Comparison of ENCODE assay signal across 8 cellular contexts in the genomic region with DNA sequence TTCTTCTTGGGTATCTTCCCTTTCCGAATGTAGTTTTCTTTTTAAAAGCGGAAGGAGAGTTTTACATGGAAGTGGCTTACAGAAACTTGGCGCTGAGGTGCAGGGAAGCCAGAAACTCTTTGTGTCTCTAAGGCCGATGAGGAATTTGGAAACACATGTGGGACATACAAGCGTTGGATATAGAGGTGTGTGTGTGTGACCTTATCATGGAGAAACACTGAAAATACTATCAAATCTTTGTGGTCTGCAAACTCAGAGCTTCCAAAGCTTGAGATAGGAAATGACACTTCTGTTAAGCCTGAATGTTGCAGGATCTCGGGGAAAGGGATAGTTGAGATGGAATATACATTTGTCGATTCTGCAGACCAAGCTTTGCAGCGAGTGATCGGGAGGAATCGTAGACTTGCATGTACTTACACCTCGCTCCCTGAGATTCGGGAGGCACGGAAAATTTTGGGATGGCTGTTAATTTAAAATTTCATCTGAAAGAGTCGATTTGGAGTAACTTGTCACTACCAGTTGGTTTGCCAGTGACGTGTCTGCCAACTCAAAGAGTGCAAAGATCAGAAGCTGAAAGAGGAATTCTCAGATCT. TPM values are rescaled to one million over a fixed set of nuclear protein-coding genes. Genes with fewer than 3 reads are reported as not detected.
DNase-seq lines count a peak whose midpoint lies in the region; ATAC-seq and TF ChIP-seq lines count a peak whose summit lies in the region.

No MANE protein-coding gene starts in this region.

- H3K27ac Mint-ChIP-seq in activated T-helper 1 cell treated with anti-CD3 and anti-CD28 coated beads, Interleukin-12 subunit alpha, Interleukin-12 subunit beta, Interleukin-2, Interleukin-4 antibody, amounts not matched to agents 30 ng/mL and 10 ng/mL and 1 ng/mL, durations not matched to agents 14 hours and 24 hours and 36 hours: peak overlapping the region; percentile 94

- ATAC-seq in HG03460 (IDR thresholded peaks at IDR 0.05; ENCODE audit: unreplicated experiment): no peak
- no peak for ATAC-seq in HG03139 (IDR thresholded peaks at IDR 0.05; ENCODE audit: unreplicated experiment)

- H3K4me1 ChIP-seq in right atrium auricular region (peaks cover 0 to 58% of the 10 kb centered on the region in 2 donors), rectal smooth muscle tissue (ENCODE audit: control insufficient read depth, insufficient read depth, low read length) (peaks cover 3% of the 10 kb centered on the region)

- peak overlapping the region; percentile 90 to 93 for H3K4me3 ChIP-seq in right atrium auricular region
- peak overlapping the region; percentile 68 for H3K4me3 ChIP-seq in rectal smooth muscle tissue (ENCODE audit: low read length)

- no peaks in the 10 kb centered on the region for H3K27me3 Mint-ChIP-seq in activated T-helper 1 cell treated with anti-CD3 and anti-CD28 coated beads, Interleukin-12 subunit alpha, Interleukin-12 subunit beta, Interleukin-2, Interleukin-4 antibody, amounts not matched to agents 30 ng/mL and 10 ng/mL and 1 ng/mL, durations not matched to agents 14 hours and 24 hours and 36 hours (ENCODE audit: insufficient read depth)

- no peaks in the 10 kb centered on the region for H3K9me3 Mint-ChIP-seq in activated T-helper 1 cell treated with anti-CD3 and anti-CD28 coated beads, Interleukin-12 subunit alpha, Interleukin-12 subunit beta, Interleukin-2, Interleukin-4 antibody, amounts not matched to agents 30 ng/mL and 10 ng/mL and 1 ng/mL, durations not matched to agents 14 hours and 24 hours and 36 hours

- no peak overlapping the region for H3K9ac ChIP-seq in rectal smooth muscle tissue (ENCODE audit: low read length)

- peaks cover 1% of the 10 kb centered on the region for H3K36me3 Mint-ChIP-seq in activated T-helper 1 cell treated with anti-CD3 and anti-CD28 coated beads, Interleukin-12 subunit alpha, Interleukin-12 subunit beta, Interleukin-2, Interleukin-4 antibody, amounts not matched to agents 30 ng/mL and 10 ng/mL and 1 ng/mL, durations not matched to agents 14 hours and 24 hours and 36 hours (ENCODE audit: low read depth)

- H3K27ac ChIP-seq in right atrium auricular region: peak overlapping the region; percentile 97 to 99
- peak overlapping the region; percentile 93 for H3K27ac ChIP-seq in rectal smooth muscle tissue (ENCODE audit: low read depth, low read length)

- peak overlapping the region; percentile 93 for H3K4me3 Mint-ChIP-seq in activated T-helper 1 cell treated with anti-CD3 and anti-CD28 coated beads, Interleukin-12 subunit alpha, Interleukin-12 subunit beta, Interleukin-2, Interleukin-4 antibody, amounts not matched to agents 30 ng/mL and 10 ng/mL and 1 ng/mL, durations not matched to agents 14 hours and 24 hours and 36 hours

- DNase-seq in NCI-H2171 treated with DMSO at 0.1 percent for 48 hours (lab: John Stamatoyannopoulos, UW) (peak; percentile 58), NCI-H2171 (lab: John Stamatoyannopoulos, UW) (no peak), M059J (ENCODE audit: low read depth) (peak; percentile 53), right atrium auricular region (ENCODE audit: low spot score) (no peak)
- no peak for DNase-seq in activated T-helper 1 cell treated with anti-CD3 and anti-CD28 coated beads, Interleukin-12 subunit alpha, Interleukin-12 subunit beta, Interleukin-2, Interleukin-4 antibody, amounts not matched to agents 30 ng/mL and 10 ng/mL and 1 ng/mL, durations not matched to agents 14 hours and 24 hours and 36 hours (ENCODE audit: low spot score)

- intact Hi-C loops in activated T-helper 1 cell treated with anti-CD3 and anti-CD28 coated beads, Interleukin-12 subunit alpha, Interleukin-12 subunit beta, Interleukin-2, Interleukin-4 antibody, amounts not matched to agents 30 ng/mL and 10 ng/mL and 1 ng/mL, durations not matched to agents 14 hours and 24 hours and 36 hours (cut with micrococcal nuclease): loop anchor here (1.0 to 5.0 kb wide), 7 partner anchors 28 to 372 kb away; a partner anchor contains a TSS

- H3K27me3 ChIP-seq in right atrium auricular region (no peaks in the 10 kb centered on the region), rectal smooth muscle tissue (ENCODE audit: control insufficient read depth, insufficient read depth, low read length) (no peaks in the 10 kb centered on the region)

- no peaks in the 10 kb centered on the region for H3K9me3 ChIP-seq in right atrium auricular region

- peaks cover 42% of the 10 kb centered on the region for H3K4me1 Mint-ChIP-seq in activated T-helper 1 cell treated with anti-CD3 and anti-CD28 coated beads, Interleukin-12 subunit alpha, Interleukin-12 subunit beta, Interleukin-2, Interleukin-4 antibody, amounts not matched to agents 30 ng/mL and 10 ng/mL and 1 ng/mL, durations not matched to agents 14 hours and 24 hours and 36 hours (ENCODE audit: low read depth)

- no peak for TF ChIP-seq CTCF in right atrium auricular region (IDR thresholded peaks at IDR 0.05)

- H3K36me3 ChIP-seq in right atrium auricular region (no peaks in the 10 kb centered on the region), rectal smooth muscle tissue (ENCODE audit: control insufficient read depth, insufficient read depth, low read length) (no peaks in the 10 kb centered on the region)

RNA-seq across cellular contexts. Expression of a gene that starts 1.0 kb away (rescaled TPM):
- total RNA-seq in M059J (2014; rRNA removed; shearing (Covaris generic)): 24.1 and 32.1 TPM in 2 replicates
- 34.1 and 35.3 TPM in 2 replicates for total RNA-seq in activated T-helper 1 cell treated with anti-CD3 and anti-CD28 coated beads, Interleukin-12 subunit alpha, Interleukin-12 subunit beta, Interleukin-2, Interleukin-4 antibody, amounts not matched to agents 30 ng/mL and 10 ng/mL and 1 ng/mL, durations not matched to agents 14 hours and 24 hours and 36 hours
- total RNA-seq in right atrium auricular region: 10 to 100 TPM; 37.0 to 64.4 TPM

Comparison
In these comparisons a context has a peak if more than half of its experiments do, and no peak if none do; other contexts are left out.
1. DNase-seq: peak in NCI-H2171 treated with DMSO at 0.1 percent for 48 hours (single experiment) and M059J (single experiment); none in NCI-H2171 (single experiment), activated T-helper 1 cell treated with anti-CD3 and anti-CD28 coated beads, Interleukin-12 subunit alpha, Interleukin-12 subunit beta, Interleukin-2, Interleukin-4 antibody, amounts not matched to agents 30 ng/mL and 10 ng/mL and 1 ng/mL, durations not matched to agents 14 hours and 24 hours and 36 hours (single experiment) and right atrium auricular region (single experiment).